ENCODE assay signal across 1 cellular context in genomic region chr15:72153269-72153668, GRCh38.
TF ChIP-seq lines count a peak whose summit lies in the region.

No MANE protein-coding gene starts in this region.

TF ChIP-seq in endothelial cell of umbilical vein, 7 proteins besides CTCF, POLR2A, EP300 and RAD21:
- no peak for TF ChIP-seq GATA2 (IDR thresholded peaks at IDR 0.05; ENCODE audit: insufficient read depth, insufficient read length, low read depth, low read length)
